ENCODE assay signal across 3 cellular contexts in the genomic region with DNA sequence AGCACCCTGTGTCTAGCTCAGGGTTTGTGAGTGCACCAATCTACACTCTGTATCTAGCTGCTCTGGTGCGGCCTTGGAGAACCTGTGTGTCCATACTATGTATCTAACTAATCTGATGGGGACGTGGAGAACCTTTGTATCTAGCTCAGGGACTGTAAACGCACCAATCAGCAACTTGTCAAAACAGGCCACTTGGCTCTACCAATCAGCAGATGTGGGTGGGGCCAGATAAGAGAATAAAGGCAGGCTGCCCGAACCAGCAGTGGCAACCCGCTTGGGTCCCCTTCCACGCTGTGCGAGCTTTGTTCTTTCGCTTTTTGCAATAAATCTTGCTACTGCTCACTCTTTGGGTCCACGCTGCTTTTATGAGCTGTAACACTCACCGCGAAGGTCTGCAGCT.
DNase-seq lines count a peak whose midpoint lies in the region; ATAC-seq, FAIRE-seq and TF ChIP-seq lines count a peak whose summit lies in the region.
"Not testable (repeated sequence)": the region's sequence is repeated elsewhere in the genome, so short reads cannot be mapped to it uniquely, and the experiment has no call there.

No MANE protein-coding gene starts in this region.

- not testable (repeated sequence) for TF ChIP-seq RAD21 in K562 (CRISPR knock-in tag; conservative IDR thresholded peaks at IDR 0.05 in 1 of 2, IDR thresholded peaks at IDR 0.05 in 1 of 2)

- H2AFZ ChIP-seq in K562 (ENCODE audit: low read depth, low read length): not testable (repeated sequence)

- not testable (repeated sequence) for BruUV-seq in K562 (replicated peaks; lab: Mats Ljungman, UMichigan)

- POLR2A ChIA-PET in K562 (lab: Yijun Ruan, JAX): not testable (repeated sequence)

- H3K79me2 ChIP-seq in K562 (ENCODE audit: control insufficient read depth, insufficient read depth, low read length): not testable (repeated sequence)

- WGBS in K562 (ENCODE audit: insufficient coverage, low coverage, missing lambda C conversion rate): 7% methylated on average over 9 of the region's 11 CpGs
- WGBS in testis, 2 donors: 60 to 66% methylated on average over 11 of the region's 11 CpGs

- intact Hi-C loops in K562 (cut with micrococcal nuclease); testis (cut with DNase I; ENCODE audit: low total_unique reads): not testable (repeated sequence)

- not testable (repeated sequence) for H4K20me1 ChIP-seq in K562 (replicated peaks; ENCODE audit: control insufficient read depth, insufficient read depth, low read length)

- not testable (repeated sequence) for H3K4me1 ChIP-seq in K562 (replicated peaks in 1 of 2; ENCODE audit: control insufficient read depth in 2 of 2, insufficient read depth in 2 of 2, low read length in 2 of 2); testis

- FAIRE-seq in K562 (lab: Jason Lieb, UNC): not testable (repeated sequence)

- CTCF ChIA-PET in K562 (lab: Yijun Ruan, JAX; ENCODE audit: low intra/inter-chr PET ratio): not testable (repeated sequence)

- H3K9ac ChIP-seq in K562 (ENCODE audit: insufficient read depth in 1 of 2, low read depth in 2 of 2, low read length in 2 of 2): not testable (repeated sequence)

- H3K4me3 ChIP-seq in K562: not testable (repeated sequence)
- peak overlapping the region; percentile 34 to 38 for H3K4me3 ChIP-seq in testis

- not testable (repeated sequence) for H3K36me3 ChIP-seq in K562 (ENCODE audit: control insufficient read depth, insufficient read depth, low read length); testis (ENCODE audit: low read depth, missing control alignments)

- ATAC-seq in K562: not testable (repeated sequence)

- TF ChIP-seq EP300 in K562 (IDR thresholded peaks at IDR 0.05; ENCODE audit: low read length): not testable (repeated sequence)

- in situ Hi-C loops in K562 (cut with MboI): not testable (repeated sequence)

- H3K9me1 ChIP-seq in K562 (ENCODE audit: control insufficient read depth, insufficient read depth, low read length): not testable (repeated sequence)

- not testable (repeated sequence) for H3K4me2 ChIP-seq in K562 (ENCODE audit: insufficient read depth, low read length)

- H3K27ac ChIP-seq in K562 (ENCODE audit: extremely low read depth, low read depth, low read length); testis: not testable (repeated sequence)

- not testable (repeated sequence) for H3K9me3 ChIP-seq in K562 (replicated peaks; ENCODE audit: control insufficient read depth, insufficient read depth, low read depth, low read length); testis

- not testable (repeated sequence) for TF ChIP-seq POLR2A in K562 (conservative IDR thresholded peaks at IDR 0.05); testis (IDR thresholded peaks at IDR 0.05)

- TF ChIP-seq CTCF in K562 (IDR thresholded peaks at IDR 0.05 in 2 of 3, conservative IDR thresholded peaks at IDR 0.05 in 1 of 3; ENCODE audit: insufficient read depth in 2 of 3, low read depth in 1 of 3, low read length in 3 of 3); testis (IDR thresholded peaks at IDR 0.05): not testable (repeated sequence)

- not testable (repeated sequence) for H3K27me3 ChIP-seq in K562 (ENCODE audit: control insufficient read depth in 2 of 2, insufficient read depth in 2 of 2, low read length in 2 of 2); testis

- DNase-seq in DMS53 (lab: John Stamatoyannopoulos, UW) (peak; percentile 52), K562 (ENCODE audit: extremely low read depth in 1 of 4, low spot score in 3 of 4) (peak in 1 of 4 experiments; percentile 34), testis (peak; percentile 69)

TF ChIP-seq in K562, 482 proteins besides CTCF, POLR2A, EP300 and RAD21:
- peak; percentile 81; the same call in 1 of the 2 replicates for TF ChIP-seq SREBF1 (IDR thresholded peaks at IDR 0.05; ENCODE audit: borderline replicate concordance, low read depth, low read length)
- TF ChIP-seq NFYB (IDR thresholded peaks at IDR 0.05; ENCODE audit: extremely low read depth, insufficient read length): peak; percentile 23
- TF ChIP-seq RBFOX2 (IDR thresholded peaks at IDR 0.05; ENCODE audit: low read depth, low read length): 0 out of 2 replicates have a peak, but pooled peaks have one; percentile 18
